Comparison of ENCODE assay signal across 20 cellular contexts in the genomic region with DNA sequence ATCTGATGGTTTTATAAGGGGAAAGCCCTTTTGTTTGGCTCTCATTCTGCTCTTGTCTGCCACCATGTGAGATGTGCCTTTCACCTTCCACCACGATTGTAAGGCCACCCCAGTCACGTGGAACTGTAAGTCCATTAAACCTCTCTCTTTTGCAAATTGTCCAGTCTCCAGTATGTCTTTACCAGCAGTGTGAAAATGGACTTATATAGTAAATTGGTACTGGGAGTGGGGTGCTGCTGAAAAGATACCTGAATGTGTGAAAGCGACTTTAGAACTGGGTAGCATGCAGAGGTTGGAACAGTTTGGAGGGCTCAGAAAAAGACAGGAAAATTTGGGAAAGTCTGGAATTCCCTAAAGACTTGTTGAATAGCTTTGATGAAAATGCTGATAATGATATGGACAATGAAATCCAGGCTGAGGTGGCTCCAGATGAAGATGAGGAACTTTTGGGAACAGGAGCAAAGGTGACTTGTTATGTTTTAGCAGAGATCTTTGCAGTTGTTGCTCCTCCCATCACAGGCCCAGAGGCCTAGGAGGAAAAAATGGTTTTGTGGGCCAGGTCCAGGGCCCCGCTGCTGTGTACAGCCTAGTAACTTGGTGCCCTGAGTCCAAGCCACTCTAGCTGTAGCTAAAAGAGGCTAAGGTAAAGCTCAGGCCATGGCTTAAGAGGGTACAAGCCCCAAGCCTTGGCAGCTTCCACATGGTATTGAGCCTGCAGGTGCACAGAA.
A peak's percentile ranks its signal among the peaks of the same experiment; 100 is the strongest.
DNase-seq lines count a peak whose midpoint lies in the region; ATAC-seq, FAIRE-seq and TF ChIP-seq lines count a peak whose summit lies in the region.
"Had no signal": no experiment of that assay in that cellular context is flagged by ENCODE, and none has a peak within 500 bp of the region (broad histone marks: within the 10 kb centered on the region; RNA-seq: fewer than 3 reads in every experiment).

No MANE protein-coding gene starts in this region.

- TF ChIP-seq EP300 in HepG2 (IDR thresholded peaks at IDR 0.05; ENCODE audit: low read depth in 2 of 2, low read length in 2 of 2) (no peak), HepG2 (CRISPR knock-in tag; IDR thresholded peaks at IDR 0.05; ENCODE audit: borderline replicate concordance) (no peak), K562 (IDR thresholded peaks at IDR 0.05; ENCODE audit: low read length) (no peak)

- TF ChIP-seq RAD21 in HepG2 (CRISPR knock-in tag; IDR thresholded peaks at IDR 0.05) (no peak), K562 (CRISPR knock-in tag; conservative IDR thresholded peaks at IDR 0.05 in 1 of 2, IDR thresholded peaks at IDR 0.05 in 1 of 2) (no peak)

- FAIRE-seq in HepG2 (lab: Jason Lieb, UNC): no peak
- no peak for FAIRE-seq in K562 (lab: Jason Lieb, UNC)
- FAIRE-seq: D721Med, GM12891, GM19239 had no signal

- H3K4me3 ChIP-seq in HepG2 (replicated peaks in 1 of 3; ENCODE audit: insufficient read depth in 1 of 3, low read depth in 2 of 3, low read length in 3 of 3) (no peak overlapping the region), right lobe of liver (no peak overlapping the region), HUES48 (ENCODE audit: low read depth, low read length) (peak overlapping the region; percentile 5; the same call in 1 of the 2 replicates), K562 (no peak overlapping the region)
- H3K4me3 ChIP-seq: BLaER1 treated with 17β-estradiol and CSF1 and Interleukin-3, amounts not matched to agents 10 nM and 100 nM had no signal

- 95% methylated on average over 4 of the region's 4 CpGs for WGBS in HepG2 (ENCODE audit: low lambda C conversion rate)
- WGBS in right lobe of liver (ENCODE audit: insufficient coverage, low coverage, low lambda C conversion rate, missing lambda C conversion rate): 56% methylated on average over 3 of the region's 4 CpGs
- WGBS in K562 (ENCODE audit: insufficient coverage, low coverage, missing lambda C conversion rate): 0% methylated on average over 4 of the region's 4 CpGs

- H3K27me3 ChIP-seq in HepG2 (ENCODE audit: control insufficient read depth in 1 of 2, insufficient read depth in 2 of 2, low read length in 2 of 2): no peaks in the 10 kb centered on the region
- H3K27me3 ChIP-seq in right lobe of liver: no peaks in the 10 kb centered on the region
- no peaks in the 10 kb centered on the region for H3K27me3 ChIP-seq in HUES48 (ENCODE audit: control insufficient read depth, insufficient read depth, low read length)
- no peaks in the 10 kb centered on the region for H3K27me3 ChIP-seq in K562 (ENCODE audit: control insufficient read depth in 2 of 2, insufficient read depth in 2 of 2, low read length in 2 of 2)
- H3K27me3 ChIP-seq: BLaER1 treated with 17β-estradiol and CSF1 and Interleukin-3, amounts not matched to agents 10 nM and 100 nM had no signal

- H3K36me3 ChIP-seq in HepG2 (replicated peaks in 1 of 2; ENCODE audit: control insufficient read depth in 1 of 2, insufficient read depth in 2 of 2, low read length in 2 of 2) (0 out of 5 replicates have a peak, but pooled peaks cover 0 to 6% of the 10 kb centered on the region in 2 experiments), right lobe of liver (no peaks in the 10 kb centered on the region), HUES48 (ENCODE audit: control insufficient read depth, insufficient read depth, low read length) (no peaks in the 10 kb centered on the region), K562 (ENCODE audit: control insufficient read depth, insufficient read depth, low read length) (no peaks in the 10 kb centered on the region)
- H3K36me3 ChIP-seq: BLaER1 treated with 17β-estradiol and CSF1 and Interleukin-3, amounts not matched to agents 10 nM and 100 nM had no signal

- BruUV-seq in HepG2 (replicated peaks; lab: Mats Ljungman, UMichigan): no TSS peak
- no TSS peak for BruUV-seq in K562 (replicated peaks; lab: Mats Ljungman, UMichigan)

- CTCF ChIA-PET in HepG2 (lab: Yijun Ruan, JAX; ENCODE audit: low intra/inter-chr PET ratio, low total read pairs): no interaction called here
- CTCF ChIA-PET in K562 (lab: Yijun Ruan, JAX; ENCODE audit: low intra/inter-chr PET ratio): no interaction called here

- H3K9ac ChIP-seq in HepG2 (ENCODE audit: insufficient read depth, low read depth, low read length) (no peak overlapping the region), HUES48 (ENCODE audit: low read depth, low read length) (no peak overlapping the region), K562 (ENCODE audit: insufficient read depth in 1 of 2, low read depth in 2 of 2, low read length in 2 of 2) (no peak overlapping the region)
- H3K9ac ChIP-seq: BLaER1 treated with 17β-estradiol and CSF1 and Interleukin-3, amounts not matched to agents 10 nM and 100 nM had no signal

- DNase-seq in HepG2 (ENCODE audit: low spot score) (no peak), right lobe of liver (no peak), K562 (ENCODE audit: extremely low read depth in 1 of 4, low spot score in 3 of 4) (no peak), nucleus accumbens (lab: John Stamatoyannopoulos, UW) (no peak), AML-193 (lab: John Stamatoyannopoulos, UW) (no peak)
- DNase-seq: ACHN; Caco-2; Calu3; CD4-positive, alpha-beta T cell; CD8-positive, alpha-beta T cell; DMS79 treated with DMSO at 0.1 percent for 48 hours; GF-D8 had no signal

- H3K4me1 ChIP-seq in HepG2 (ENCODE audit: insufficient read depth, low read length) (no peaks in the 10 kb centered on the region), right lobe of liver (no peaks in the 10 kb centered on the region), HUES48 (ENCODE audit: control insufficient read depth, insufficient read depth, low read length) (peaks cover 7% of the 10 kb centered on the region; the same call in 1 of the 2 replicates), K562 (replicated peaks in 1 of 2; ENCODE audit: control insufficient read depth in 2 of 2, insufficient read depth in 2 of 2, low read length in 2 of 2) (no peaks in the 10 kb centered on the region)
- H3K4me1 ChIP-seq: BLaER1 treated with 17β-estradiol and CSF1 and Interleukin-3, amounts not matched to agents 10 nM and 100 nM; Caco-2 had no signal

- no peak overlapping the region for H3K4me2 ChIP-seq in HepG2 (ENCODE audit: low read depth, low read length)
- no peak overlapping the region for H3K4me2 ChIP-seq in K562 (ENCODE audit: insufficient read depth, low read length)
- H3K4me2 ChIP-seq: BLaER1 treated with 17β-estradiol and CSF1 and Interleukin-3, amounts not matched to agents 10 nM and 100 nM had no signal

- H3K27ac ChIP-seq in HepG2 (ENCODE audit: extremely low read length, insufficient read depth, low read length) (no peak overlapping the region), right lobe of liver (no peak overlapping the region), HUES48 (ENCODE audit: low read depth, low read length) (no peak overlapping the region), K562 (ENCODE audit: extremely low read depth, low read depth, low read length) (no peak overlapping the region)
- H3K27ac ChIP-seq: 22Rv1; BLaER1 treated with 17β-estradiol and CSF1 and Interleukin-3, amounts not matched to agents 10 nM and 100 nM; C4-2B had no signal

- in situ Hi-C loops in HepG2 (cut with HindIII; ENCODE audit: extremely low pct_ligation_motif_present, low pct_unique_long_range_greater_than_20kb) (no loop called here), K562 (cut with MboI) (no loop called here)

- TF ChIP-seq CTCF in HepG2 (CRISPR knock-in tag; IDR thresholded peaks at IDR 0.05) (no peak), right lobe of liver (IDR thresholded peaks at IDR 0.05) (no peak), K562 (IDR thresholded peaks at IDR 0.05 in 2 of 3, conservative IDR thresholded peaks at IDR 0.05 in 1 of 3; ENCODE audit: insufficient read depth in 2 of 3, low read depth in 1 of 3, low read length in 3 of 3) (no peak)

- H3K9me3 ChIP-seq in HepG2 (ENCODE audit: low read length) (peaks cover 25% of the 10 kb centered on the region), right lobe of liver (no peaks in the 10 kb centered on the region), HUES48 (ENCODE audit: control insufficient read depth, insufficient read depth, low read length) (peaks cover 24% of the 10 kb centered on the region), K562 (replicated peaks; ENCODE audit: control insufficient read depth, insufficient read depth, low read depth, low read length) (no peaks in the 10 kb centered on the region)

- no peak for ATAC-seq in HepG2
- no peak for ATAC-seq in right lobe of liver
- ATAC-seq in K562: no peak
- no peak for ATAC-seq in GM19452 (IDR thresholded peaks at IDR 0.05; ENCODE audit: unreplicated experiment)
- ATAC-seq: CD8-positive, alpha-beta T cell had no signal

- no peaks in the 10 kb centered on the region for H3K9me1 ChIP-seq in K562 (ENCODE audit: control insufficient read depth, insufficient read depth, low read length)

- H2AFZ ChIP-seq in HepG2 (ENCODE audit: low read length) (no peak overlapping the region), K562 (ENCODE audit: low read depth, low read length) (no peak overlapping the region)

- no peaks in the 10 kb centered on the region for H3K79me2 ChIP-seq in HepG2 (ENCODE audit: insufficient read depth, low read length)
- H3K79me2 ChIP-seq in K562 (ENCODE audit: control insufficient read depth, insufficient read depth, low read length): no peaks in the 10 kb centered on the region

- intact Hi-C loops in HepG2 (cut with micrococcal nuclease; ENCODE audit: unreplicated experiment) (no loop called here), right lobe of liver (cut with DNase I) (no loop called here), K562 (cut with micrococcal nuclease) (no loop called here)

- TF ChIP-seq POLR2A in HepG2 (IDR thresholded peaks at IDR 0.05; ENCODE audit: insufficient read depth in 1 of 2, low read depth in 2 of 2, low read length in 2 of 2) (no peak), right lobe of liver (IDR thresholded peaks at IDR 0.05) (no peak), K562 (conservative IDR thresholded peaks at IDR 0.05) (no peak)

- no peaks in the 10 kb centered on the region for H4K20me1 ChIP-seq in HepG2 (ENCODE audit: insufficient read depth, low read length)
- H4K20me1 ChIP-seq in K562 (replicated peaks; ENCODE audit: control insufficient read depth, insufficient read depth, low read length): no peaks in the 10 kb centered on the region
- H4K20me1 ChIP-seq: BLaER1 treated with 17β-estradiol and CSF1 and Interleukin-3, amounts not matched to agents 10 nM and 100 nM had no signal

- POLR2A ChIA-PET in HepG2 (lab: Yijun Ruan, JAX) (no interaction called here), K562 (lab: Yijun Ruan, JAX) (no interaction called here)

TF ChIP-seq in K562, 482 proteins besides CTCF, POLR2A, EP300 and RAD21 (continues in another document):
- peak; percentile 63 for TF ChIP-seq ZFP36 (IDR thresholded peaks at IDR 0.05; ENCODE audit: low read depth, low read length, partially characterized antibody)

Comparison
In these comparisons a context has a peak if more than half of its experiments do, and no peak if none do; other contexts are left out.
1. Of the 241 proteins assayed by ChIP-seq in both HepG2 and K562: peak only in HepG2: none; only in K562: none; in both: ZFP36; in neither: 240.